Comparison of ENCODE assay signal across 13 cellular contexts in the genomic region with DNA sequence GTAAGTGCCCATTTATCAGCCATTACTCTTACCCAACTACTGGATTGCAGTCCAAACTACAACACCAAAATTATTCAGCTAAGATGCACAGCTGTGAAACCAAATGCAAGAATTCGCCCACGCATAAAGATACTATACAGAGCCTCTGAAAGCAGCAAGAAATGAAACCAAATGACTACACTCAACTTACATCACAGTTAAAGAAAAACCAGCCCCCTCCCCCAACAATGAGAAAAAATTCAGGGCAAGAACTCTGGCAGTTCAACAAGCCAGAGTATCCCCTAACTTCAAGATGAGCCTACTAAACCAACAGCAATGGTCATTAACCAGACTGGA.
DNase-seq lines count a peak whose midpoint lies in the region; ATAC-seq, FAIRE-seq and TF ChIP-seq lines count a peak whose summit lies in the region.
"Had no signal": no experiment of that assay in that cellular context is flagged by ENCODE, and none has a peak within 500 bp of the region (broad histone marks: within the 10 kb centered on the region; RNA-seq: fewer than 3 reads in every experiment).

No MANE protein-coding gene starts in this region.

- H3K9me3 Mint-ChIP-seq in activated naive CD8-positive, alpha-beta T cell treated with anti-CD3 and anti-CD28 coated beads for 36 hours: peaks cover 18% of the 10 kb centered on the region
- peaks cover 10 to 49% (median 16%) of the 10 kb centered on the region in 11 donors for H3K9me3 Mint-ChIP-seq in naive thymus-derived CD4-positive, alpha-beta T cell
- peaks cover 6% of the 10 kb centered on the region for H3K9me3 Mint-ChIP-seq in activated CD4-positive, alpha-beta T cell treated with anti-CD3 and anti-CD28 coated beads, Interleukin-2, amount 10 ng/mL, durations not matched to agents 24 days and 14 days

- H3K4me1 ChIP-seq in naive thymus-derived CD4-positive, alpha-beta T cell (ENCODE audit: control insufficient read depth in 2 of 2, insufficient read depth in 2 of 2, low read length in 2 of 2): no peaks in the 10 kb centered on the region
- H3K4me1 ChIP-seq: heart right ventricle, SJCRH30 had no signal

- intact Hi-C loops in naive thymus-derived CD4-positive, alpha-beta T cell (cut with micrococcal nuclease): no loop called here
- intact Hi-C loops in activated CD4-positive, alpha-beta T cell treated with anti-CD3 and anti-CD28 coated beads, Interleukin-2, amount 10 ng/mL, durations not matched to agents 24 days and 14 days (cut with micrococcal nuclease): no loop called here

- FAIRE-seq in GM12891 (lab: Jason Lieb, UNC): peak; percentile 66

- H3K27ac Mint-ChIP-seq in activated naive CD8-positive, alpha-beta T cell treated with anti-CD3 and anti-CD28 coated beads for 36 hours: no peak overlapping the region
- no peak overlapping the region for H3K27ac Mint-ChIP-seq in naive thymus-derived CD4-positive, alpha-beta T cell
- no peak overlapping the region for H3K27ac Mint-ChIP-seq in activated CD4-positive, alpha-beta T cell treated with anti-CD3 and anti-CD28 coated beads, Interleukin-2, amount 10 ng/mL, durations not matched to agents 24 days and 14 days
- H3K27ac Mint-ChIP-seq: naive thymus-derived CD8-positive, alpha-beta T cell had no signal

- no peak overlapping the region for H3K4me3 ChIP-seq in naive thymus-derived CD4-positive, alpha-beta T cell (ENCODE audit: low read length)
- H3K4me3 ChIP-seq: heart right ventricle, SJCRH30 had no signal

- peak; percentile 84 for ATAC-seq in GM19035 (IDR thresholded peaks at IDR 0.05; ENCODE audit: unreplicated experiment)
- peak; percentile 95 for ATAC-seq in HG02588 (IDR thresholded peaks at IDR 0.05; ENCODE audit: unreplicated experiment)
- ATAC-seq in HG03159 (IDR thresholded peaks at IDR 0.05; ENCODE audit: unreplicated experiment): peak; percentile 89
- no peak for ATAC-seq in naive thymus-derived CD4-positive, alpha-beta T cell
- ATAC-seq: heart right ventricle; naive thymus-derived CD8-positive, alpha-beta T cell had no signal

- no peaks in the 10 kb centered on the region for H3K36me3 Mint-ChIP-seq in activated naive CD8-positive, alpha-beta T cell treated with anti-CD3 and anti-CD28 coated beads for 36 hours
- peaks cover 0 to 4% (median 0%) of the 10 kb centered on the region in 5 donors for H3K36me3 Mint-ChIP-seq in naive thymus-derived CD4-positive, alpha-beta T cell
- H3K36me3 Mint-ChIP-seq in activated CD4-positive, alpha-beta T cell treated with anti-CD3 and anti-CD28 coated beads, Interleukin-2, amount 10 ng/mL, durations not matched to agents 24 days and 14 days (ENCODE audit: low read depth): no peaks in the 10 kb centered on the region

- H3K36me3 ChIP-seq in naive thymus-derived CD4-positive, alpha-beta T cell (ENCODE audit: control insufficient read depth in 2 of 3, insufficient read depth in 3 of 3, low read length in 3 of 3): no peaks in the 10 kb centered on the region
- H3K36me3 ChIP-seq: heart right ventricle, SJCRH30 had no signal

- no peak overlapping the region for H3K4me3 Mint-ChIP-seq in activated naive CD8-positive, alpha-beta T cell treated with anti-CD3 and anti-CD28 coated beads for 36 hours
- no peak overlapping the region for H3K4me3 Mint-ChIP-seq in naive thymus-derived CD4-positive, alpha-beta T cell
- no peak overlapping the region for H3K4me3 Mint-ChIP-seq in activated CD4-positive, alpha-beta T cell treated with anti-CD3 and anti-CD28 coated beads, Interleukin-2, amount 10 ng/mL, durations not matched to agents 24 days and 14 days
- H3K4me3 Mint-ChIP-seq: naive thymus-derived CD8-positive, alpha-beta T cell had no signal

- no peak for TF ChIP-seq POLR2A in GM12891 (IDR thresholded peaks at IDR 0.05; ENCODE audit: low read depth, low read length)

- CTCF ChIA-PET in naive thymus-derived CD4-positive, alpha-beta T cell (lab: Charles Lee): no interaction called here

- H3K9me3 ChIP-seq in naive thymus-derived CD4-positive, alpha-beta T cell (ENCODE audit: control insufficient read depth in 2 of 3, low read length in 3 of 3): peaks cover 0 to 4% (median 0%) of the 10 kb centered on the region in 3 experiments
- H3K9me3 ChIP-seq: SJCRH30 had no signal

- no peaks in the 10 kb centered on the region for H3K4me1 Mint-ChIP-seq in activated naive CD8-positive, alpha-beta T cell treated with anti-CD3 and anti-CD28 coated beads for 36 hours
- H3K4me1 Mint-ChIP-seq in naive thymus-derived CD4-positive, alpha-beta T cell: no peaks in the 10 kb centered on the region
- H3K4me1 Mint-ChIP-seq in activated CD4-positive, alpha-beta T cell treated with anti-CD3 and anti-CD28 coated beads, Interleukin-2, amount 10 ng/mL, durations not matched to agents 24 days and 14 days: no peaks in the 10 kb centered on the region
- H3K4me1 Mint-ChIP-seq: naive thymus-derived CD8-positive, alpha-beta T cell had no signal

- no peaks in the 10 kb centered on the region for H3K27me3 ChIP-seq in naive thymus-derived CD4-positive, alpha-beta T cell (ENCODE audit: control insufficient read depth in 2 of 2, insufficient read depth in 2 of 2, low read length in 2 of 2)
- H3K27me3 ChIP-seq: heart right ventricle, SJCRH30 had no signal

- DNase-seq in GM12891 (ENCODE audit: insufficient read length, low spot score) (no peak), hypothalamus (lab: John Stamatoyannopoulos, UW) (no peak)
- DNase-seq in activated naive CD8-positive, alpha-beta T cell treated with anti-CD3 and anti-CD28 coated beads for 36 hours: no peak
- no peak for DNase-seq in naive thymus-derived CD4-positive, alpha-beta T cell
- DNase-seq in activated CD4-positive, alpha-beta T cell treated with anti-CD3 and anti-CD28 coated beads, Interleukin-2, amount 10 ng/mL, durations not matched to agents 24 days and 14 days: no peak
- DNase-seq: heart right ventricle; naive thymus-derived CD8-positive, alpha-beta T cell; NCI-H2107 had no signal

- no peaks in the 10 kb centered on the region for H3K27me3 Mint-ChIP-seq in activated naive CD8-positive, alpha-beta T cell treated with anti-CD3 and anti-CD28 coated beads for 36 hours
- no peaks in the 10 kb centered on the region for H3K27me3 Mint-ChIP-seq in naive thymus-derived CD4-positive, alpha-beta T cell
- H3K27me3 Mint-ChIP-seq in activated CD4-positive, alpha-beta T cell treated with anti-CD3 and anti-CD28 coated beads, Interleukin-2, amount 10 ng/mL, durations not matched to agents 24 days and 14 days: no peaks in the 10 kb centered on the region
- H3K27me3 Mint-ChIP-seq: naive thymus-derived CD8-positive, alpha-beta T cell had no signal

- no peak overlapping the region for H3K27ac ChIP-seq in naive thymus-derived CD4-positive, alpha-beta T cell (ENCODE audit: low read depth, low read length)
- H3K27ac ChIP-seq: epithelial cell of prostate, heart right ventricle, SJCRH30 had no signal

- POLR2A ChIA-PET in naive thymus-derived CD4-positive, alpha-beta T cell (lab: Charles Lee): no interaction called here

TF ChIP-seq in GM12891, 5 proteins besides CTCF, POLR2A, EP300 and RAD21:
- TF ChIP-seq POLR2AphosphoS5 (IDR thresholded peaks at IDR 0.05; ENCODE audit: low read depth, low read length) (no peak), SPI1 (IDR thresholded peaks at IDR 0.05; ENCODE audit: low read depth, low read length) (no peak), PAX5 (IDR thresholded peaks at IDR 0.05; ENCODE audit: insufficient read depth, low read length, severe bottlenecking) (no peak), POU2F2 (IDR thresholded peaks at IDR 0.05; ENCODE audit: low read depth, low read length) (no peak), TAF1 (IDR thresholded peaks at IDR 0.05; ENCODE audit: low read depth, low read length) (no peak)
